In genomic region chr16:47366228-47366627, GRCh38 we compare ENCODE assay signal across 17 cellular contexts.
"Had no signal": no experiment of that assay in that cellular context is flagged by ENCODE, and none has a peak within 500 bp of the region (broad histone marks: within the 10 kb centered on the region; RNA-seq: fewer than 3 reads in every experiment).

No MANE protein-coding gene starts in this region.

- H3K27me3 ChIP-seq: heart left ventricle, sigmoid colon, testis, tibial nerve, upper lobe of right lung, vagina had no signal

- H3K4me3 ChIP-seq: coronary artery, heart left ventricle, sigmoid colon, skin epidermis, testis, tibial nerve, upper lobe of right lung, vagina had no signal

- ATAC-seq: heart left ventricle; stimulated activated naive B cell treated with anti-CD40 and anti-IgM and Interleukin-4, amounts not matched to agents 10 μg/mL and 1 μg/mL and 100 μg/mL, for 72 hours; stimulated activated naive CD8-positive, alpha-beta T cell treated with anti-CD3 and anti-CD28 coated beads, Interleukin-15, amount 100 ng/mL, for 72 hours; upper lobe of right lung had no signal

- H3K27ac ChIP-seq: coronary artery, heart left ventricle, sigmoid colon, skin epidermis, testis, tibial nerve, upper lobe of right lung, vagina had no signal

- H3K4me1 ChIP-seq: heart left ventricle, testis, tibial nerve, upper lobe of right lung, vagina had no signal

- H3K27ac Mint-ChIP-seq: naive B cell; stimulated activated naive B cell treated with anti-CD40 and anti-IgM and Interleukin-4, amounts not matched to agents 10 μg/mL and 1 μg/mL and 100 μg/mL, for 72 hours; stimulated activated naive CD8-positive, alpha-beta T cell treated with anti-CD3 and anti-CD28 coated beads, Interleukin-15, amount 100 ng/mL, for 72 hours had no signal

- H3K9me3 ChIP-seq: heart left ventricle, sigmoid colon, testis, upper lobe of right lung, vagina had no signal

- H3K36me3 ChIP-seq: vagina had no signal

- DNase-seq: effector CD4-positive, alpha-beta T cell; heart left ventricle; hippocampal formation; mesendoderm; naive B cell; posterior cingulate gyrus; sigmoid colon; stimulated activated CD4-positive, alpha-beta T cell treated with anti-CD3 and anti-CD28 coated beads, Interleukin-2, amount 100 ng/mL, for 24 hours; stimulated activated CD4-positive, alpha-beta T cell treated with anti-CD3 and anti-CD28 coated beads, Interleukin-4, amount 100 ng/mL, for 4 hours; stimulated activated naive B cell treated with anti-CD40 and anti-IgM and Interleukin-4, amounts not matched to agents 10 μg/mL and 1 μg/mL and 100 μg/mL, for 72 hours; stimulated activated naive CD8-positive, alpha-beta T cell treated with anti-CD3 and anti-CD28 coated beads, Interleukin-15, amount 100 ng/mL, for 72 hours; testis; upper lobe of right lung had no signal

- H3K4me1 Mint-ChIP-seq: naive B cell; stimulated activated naive B cell treated with anti-CD40 and anti-IgM and Interleukin-4, amounts not matched to agents 10 μg/mL and 1 μg/mL and 100 μg/mL, for 72 hours had no signal

- H3K27me3 Mint-ChIP-seq: naive B cell; stimulated activated naive B cell treated with anti-CD40 and anti-IgM and Interleukin-4, amounts not matched to agents 10 μg/mL and 1 μg/mL and 100 μg/mL, for 72 hours; stimulated activated naive CD8-positive, alpha-beta T cell treated with anti-CD3 and anti-CD28 coated beads, Interleukin-15, amount 100 ng/mL, for 72 hours had no signal

- H3K4me3 Mint-ChIP-seq: naive B cell; stimulated activated naive B cell treated with anti-CD40 and anti-IgM and Interleukin-4, amounts not matched to agents 10 μg/mL and 1 μg/mL and 100 μg/mL, for 72 hours; stimulated activated naive CD8-positive, alpha-beta T cell treated with anti-CD3 and anti-CD28 coated beads, Interleukin-15, amount 100 ng/mL, for 72 hours had no signal
